ENCODE assay signal across 8 cellular contexts in the genomic region with DNA sequence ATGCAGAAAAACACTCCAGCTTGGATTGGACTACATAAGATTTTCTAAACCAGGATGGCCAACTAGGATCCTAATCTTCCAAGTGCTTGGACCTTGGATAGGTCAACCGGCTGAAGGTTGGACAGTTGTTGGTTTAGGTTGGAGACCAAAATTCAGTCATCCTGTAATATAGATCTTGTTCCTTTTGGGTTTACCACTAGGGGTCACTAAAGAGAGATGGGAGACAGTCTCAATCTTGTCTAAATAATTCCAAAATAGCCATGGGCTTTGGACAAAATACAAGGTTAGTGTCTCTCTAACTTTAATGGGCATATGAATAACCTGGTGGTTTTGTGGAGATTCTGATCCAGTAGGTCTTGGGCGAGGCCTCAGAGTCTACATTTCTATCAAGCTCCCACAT.
A peak's percentile ranks its signal among the peaks of the same experiment; 100 is the strongest.
DNase-seq lines count a peak whose midpoint lies in the region; ATAC-seq, FAIRE-seq and TF ChIP-seq lines count a peak whose summit lies in the region.

No MANE protein-coding gene starts in this region.

- DNase-seq in A172 (ENCODE audit: low spot score) (peak; percentile 57), GM12891 (ENCODE audit: insufficient read length, low spot score) (no peak), NCI-H2196 (lab: John Stamatoyannopoulos, UW; ENCODE audit: unreplicated experiment) (peak; percentile 45), cardiac fibroblast (ENCODE audit: low read depth in 2 of 2) (peak; percentile 74), SKM-1 treated with dmso at 0.1 percent for 144 hours (lab: John Stamatoyannopoulos, UW; ENCODE audit: unreplicated experiment) (no peak)

- no peaks in the 10 kb centered on the region for H3K9me3 ChIP-seq in liver (ENCODE audit: control insufficient read depth in 4 of 4, low read length in 3 of 4)

- peak; percentile 87 to 91 for TF ChIP-seq RAD21 in liver (IDR thresholded peaks at IDR 0.05)

- no peaks in the 10 kb centered on the region for H3K36me3 ChIP-seq in liver (ENCODE audit: control insufficient read depth in 4 of 4, insufficient read depth in 3 of 4, low read depth in 1 of 4, low read length in 3 of 4)

- 56% methylated on average over 2 of the region's 2 CpGs for WGBS in liver

- ATAC-seq in HG03159 (IDR thresholded peaks at IDR 0.05; ENCODE audit: unreplicated experiment) (no peak), HG03039 (IDR thresholded peaks at IDR 0.05; ENCODE audit: unreplicated experiment) (no peak)

- H3K4me1 ChIP-seq in liver (ENCODE audit: control insufficient read depth in 4 of 4, insufficient read depth in 4 of 4, low read length in 3 of 4): no peaks in the 10 kb centered on the region

- peak; percentile 80 for TF ChIP-seq CTCF in cardiac fibroblast (IDR thresholded peaks at IDR 0.05; ENCODE audit: low read depth, low read length)
- TF ChIP-seq CTCF in liver (IDR thresholded peaks at IDR 0.05; ENCODE audit: low read depth, low read length, missing input control): peak; percentile 72

- H3K27me3 ChIP-seq in liver (ENCODE audit: control insufficient read depth in 4 of 4, insufficient read depth in 4 of 4, low read length in 3 of 4): no peaks in the 10 kb centered on the region

- H3K27ac ChIP-seq in liver (ENCODE audit: low read depth in 1 of 2, low read length in 2 of 2): no peak overlapping the region

- H3K4me3 ChIP-seq in cardiac fibroblast (replicated peaks in 1 of 2; ENCODE audit: low read depth in 2 of 2, low read length in 2 of 2): no peak overlapping the region
- no peak overlapping the region for H3K4me3 ChIP-seq in liver (ENCODE audit: low read depth in 1 of 3, low read length in 3 of 3)

- H3K9ac ChIP-seq in liver (ENCODE audit: low read depth in 1 of 2, low read length in 2 of 2): no peak overlapping the region

- peak; percentile 59 for FAIRE-seq in GM12891 (lab: Jason Lieb, UNC)

- TF ChIP-seq POLR2A in GM12891 (IDR thresholded peaks at IDR 0.05; ENCODE audit: low read depth, low read length): no peak

TF ChIP-seq in GM12891, 5 proteins besides CTCF, POLR2A, EP300 and RAD21:
- TF ChIP-seq TAF1 (IDR thresholded peaks at IDR 0.05; ENCODE audit: low read depth, low read length) (no peak), POU2F2 (IDR thresholded peaks at IDR 0.05; ENCODE audit: low read depth, low read length) (no peak), PAX5 (IDR thresholded peaks at IDR 0.05; ENCODE audit: insufficient read depth, low read length, severe bottlenecking) (no peak), SPI1 (IDR thresholded peaks at IDR 0.05; ENCODE audit: low read depth, low read length) (no peak), POLR2AphosphoS5 (IDR thresholded peaks at IDR 0.05; ENCODE audit: low read depth, low read length) (no peak)
TF ChIP-seq in GM12891: peak in this region for 0.

TF ChIP-seq in liver, 16 proteins besides CTCF, POLR2A, EP300 and RAD21:
- TF ChIP-seq HNF4A (conservative IDR thresholded peaks at IDR 0.05) (peak; percentile 11 to 22), FOXA1 (IDR thresholded peaks at IDR 0.05) (no peak), HNF4G (IDR thresholded peaks at IDR 0.05) (peak; percentile 6)
- TF ChIP-seq, protein P1, sequence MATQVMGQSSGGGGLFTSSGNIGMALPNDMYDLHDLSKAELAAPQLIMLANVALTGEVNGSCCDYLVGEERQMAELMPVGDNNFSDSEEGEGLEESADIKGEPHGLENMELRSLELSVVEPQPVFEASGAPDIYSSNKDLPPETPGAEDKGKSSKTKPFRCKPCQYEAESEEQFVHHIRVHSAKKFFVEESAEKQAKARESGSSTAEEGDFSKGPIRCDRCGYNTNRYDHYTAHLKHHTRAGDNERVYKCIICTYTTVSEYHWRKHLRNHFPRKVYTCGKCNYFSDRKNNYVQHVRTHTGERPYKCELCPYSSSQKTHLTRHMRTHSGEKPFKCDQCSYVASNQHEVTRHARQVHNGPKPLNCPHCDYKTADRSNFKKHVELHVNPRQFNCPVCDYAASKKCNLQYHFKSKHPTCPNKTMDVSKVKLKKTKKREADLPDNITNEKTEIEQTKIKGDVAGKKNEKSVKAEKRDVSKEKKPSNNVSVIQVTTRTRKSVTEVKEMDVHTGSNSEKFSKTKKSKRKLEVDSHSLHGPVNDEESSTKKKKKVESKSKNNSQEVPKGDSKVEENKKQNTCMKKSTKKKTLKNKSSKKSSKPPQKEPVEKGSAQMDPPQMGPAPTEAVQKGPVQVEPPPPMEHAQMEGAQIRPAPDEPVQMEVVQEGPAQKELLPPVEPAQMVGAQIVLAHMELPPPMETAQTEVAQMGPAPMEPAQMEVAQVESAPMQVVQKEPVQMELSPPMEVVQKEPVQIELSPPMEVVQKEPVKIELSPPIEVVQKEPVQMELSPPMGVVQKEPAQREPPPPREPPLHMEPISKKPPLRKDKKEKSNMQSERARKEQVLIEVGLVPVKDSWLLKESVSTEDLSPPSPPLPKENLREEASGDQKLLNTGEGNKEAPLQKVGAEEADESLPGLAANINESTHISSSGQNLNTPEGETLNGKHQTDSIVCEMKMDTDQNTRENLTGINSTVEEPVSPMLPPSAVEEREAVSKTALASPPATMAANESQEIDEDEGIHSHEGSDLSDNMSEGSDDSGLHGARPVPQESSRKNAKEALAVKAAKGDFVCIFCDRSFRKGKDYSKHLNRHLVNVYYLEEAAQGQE (IDR thresholded peaks at IDR 0.05): no peak

Comparison
In these comparisons a context has a peak if more than half of its experiments do, and no peak if none do; other contexts are left out.
1. DNase-seq: peak in A172 (single experiment), NCI-H2196 (single experiment) and cardiac fibroblast (2 of 2); none in GM12891 (single experiment) and SKM-1 treated with dmso at 0.1 percent for 144 hours (single experiment).